In the genomic region with DNA sequence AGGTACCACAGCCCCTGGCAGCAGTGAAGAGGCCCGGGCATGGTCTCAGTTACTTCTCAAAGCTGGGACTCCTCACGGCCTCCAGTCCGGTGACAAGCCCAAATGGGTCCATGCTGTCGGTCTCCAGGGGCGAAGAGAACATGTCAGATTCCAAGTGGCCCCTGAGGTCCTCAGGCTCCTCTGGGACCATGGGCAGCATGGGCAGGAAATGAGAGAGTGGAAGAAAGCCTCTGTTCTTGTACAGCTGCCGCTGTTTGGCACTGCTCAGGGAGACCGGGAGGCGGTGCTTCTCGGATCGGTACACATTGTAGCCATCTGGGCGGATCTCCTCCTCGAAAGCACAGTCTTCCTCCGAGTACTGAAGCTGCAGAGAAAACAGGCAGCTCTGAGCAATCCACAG, we compare ENCODE assay signal across 1 cellular context.
TF ChIP-seq lines count a peak whose summit lies in the region.

No MANE protein-coding gene starts in this region.

TF ChIP-seq in IMR-90, 13 proteins besides CTCF, POLR2A, EP300 and RAD21:
- TF ChIP-seq, protein P1, sequence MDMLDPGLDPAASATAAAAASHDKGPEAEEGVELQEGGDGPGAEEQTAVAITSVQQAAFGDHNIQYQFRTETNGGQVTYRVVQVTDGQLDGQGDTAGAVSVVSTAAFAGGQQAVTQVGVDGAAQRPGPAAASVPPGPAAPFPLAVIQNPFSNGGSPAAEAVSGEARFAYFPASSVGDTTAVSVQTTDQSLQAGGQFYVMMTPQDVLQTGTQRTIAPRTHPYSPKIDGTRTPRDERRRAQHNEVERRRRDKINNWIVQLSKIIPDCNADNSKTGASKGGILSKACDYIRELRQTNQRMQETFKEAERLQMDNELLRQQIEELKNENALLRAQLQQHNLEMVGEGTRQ (IDR thresholded peaks at IDR 0.05; ENCODE audit: low read depth, low read length), result no peak
- no peak for TF ChIP-seq RCOR1 (IDR thresholded peaks at IDR 0.05; ENCODE audit: insufficient replicate concordance, low read length)
- TF ChIP-seq SMC3 (IDR thresholded peaks at IDR 0.05; ENCODE audit: low read depth, low read length), result no peak
- TF ChIP-seq CEBPB (IDR thresholded peaks at IDR 0.05; ENCODE audit: low read depth, low read length), result no peak
- TF ChIP-seq BHLHE40 (IDR thresholded peaks at IDR 0.05; ENCODE audit: low read depth, low read length), result no peak
- no peak for TF ChIP-seq FOS (IDR thresholded peaks at IDR 0.05; ENCODE audit: low read depth, low read length)
- no peak for TF ChIP-seq RFX5 (IDR thresholded peaks at IDR 0.05; ENCODE audit: low read depth, low read length)
- TF ChIP-seq, protein P2, sequence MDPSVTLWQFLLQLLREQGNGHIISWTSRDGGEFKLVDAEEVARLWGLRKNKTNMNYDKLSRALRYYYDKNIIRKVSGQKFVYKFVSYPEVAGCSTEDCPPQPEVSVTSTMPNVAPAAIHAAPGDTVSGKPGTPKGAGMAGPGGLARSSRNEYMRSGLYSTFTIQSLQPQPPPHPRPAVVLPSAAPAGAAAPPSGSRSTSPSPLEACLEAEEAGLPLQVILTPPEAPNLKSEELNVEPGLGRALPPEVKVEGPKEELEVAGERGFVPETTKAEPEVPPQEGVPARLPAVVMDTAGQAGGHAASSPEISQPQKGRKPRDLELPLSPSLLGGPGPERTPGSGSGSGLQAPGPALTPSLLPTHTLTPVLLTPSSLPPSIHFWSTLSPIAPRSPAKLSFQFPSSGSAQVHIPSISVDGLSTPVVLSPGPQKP (IDR thresholded peaks at IDR 0.05; ENCODE audit: borderline replicate concordance, low read depth, low read length), result no peak
- TF ChIP-seq MAFK (IDR thresholded peaks at IDR 0.05; ENCODE audit: low read depth, low read length), result no peak
- TF ChIP-seq MXI1 (IDR thresholded peaks at IDR 0.05; ENCODE audit: borderline replicate concordance, low read depth, low read length), result no peak
- no peak for TF ChIP-seq MAZ (IDR thresholded peaks at IDR 0.05; ENCODE audit: borderline replicate concordance, low read depth, low read length)
